11 cellular contexts compared by ENCODE assay signal in genomic region chr3:133944641-133945441, GRCh38. TPM values are rescaled to one million over a fixed set of nuclear protein-coding genes. Genes with fewer than 3 reads are reported as not detected.
DNase-seq lines count a peak whose midpoint lies in the region; ATAC-seq and TF ChIP-seq lines count a peak whose summit lies in the region.
"Had no signal": no experiment of that assay in that cellular context is flagged by ENCODE, and none has a peak within 500 bp of the region (broad histone marks: within the 10 kb centered on the region; RNA-seq: fewer than 3 reads in every experiment).

No MANE protein-coding gene starts in this region.

- H3K4me3 ChIP-seq in adrenal gland (no peak overlapping the region), heart right ventricle (no peak overlapping the region), spleen (no peak overlapping the region), HAP-1 (no peak overlapping the region)

- DNase-seq in HT-29 (ENCODE audit: low spot score) (peak; percentile 38), adrenal gland (peak in 4 of 7 donors; percentile 36 to 67 (median 47)), heart right ventricle (no peak), spleen (peak; percentile 49), HAP-1 (ENCODE audit: low spot score in 2 of 2) (no peak)
- DNase-seq: activated naive CD8-positive, alpha-beta T cell treated with anti-CD3 and anti-CD28 coated beads, Interleukin-2, amount 10 ng/mL, durations not matched to agents 7 days and 5 days; stimulated activated naive B cell treated with anti-CD40 and anti-IgM and Interleukin-4, amounts not matched to agents 10 μg/mL and 1 μg/mL and 100 μg/mL, for 72 hours; SW 1271 had no signal

- peak in 7 of 8 donors; percentile 19 to 78 (median 46) for ATAC-seq in heart right ventricle
- ATAC-seq in HG03280 (IDR thresholded peaks at IDR 0.05; ENCODE audit: unreplicated experiment) = no peak
- no peak for ATAC-seq in GM21367 (IDR thresholded peaks at IDR 0.05; ENCODE audit: unreplicated experiment)
- ATAC-seq in GM21381 (IDR thresholded peaks at IDR 0.05; ENCODE audit: unreplicated experiment) = no peak
- ATAC-seq: stimulated activated naive B cell treated with anti-CD40 and anti-IgM and Interleukin-4, amounts not matched to agents 10 μg/mL and 1 μg/mL and 100 μg/mL, for 72 hours had no signal

- H3K36me3 ChIP-seq in adrenal gland (replicated peaks in 1 of 2) (no peaks in the 10 kb centered on the region), heart right ventricle (no peaks in the 10 kb centered on the region), spleen (peaks cover 0 to 41% (median 0%) of the 10 kb centered on the region in 6 donors), HAP-1 (replicated peaks) (no peaks in the 10 kb centered on the region)

- intact Hi-C loops in adrenal gland (cut with DNase I) = no loop called here
- intact Hi-C loops in heart right ventricle (cut with DNase I) = loop anchor here in 3 of 10 donors (5.0 to 10.0 kb wide), 3 partner anchors 42 to 90 kb away; no protein-coding TSS in a partner anchor
- intact Hi-C loops in spleen (cut with DNase I; ENCODE audit: low total_unique reads) = no loop called here

- TF ChIP-seq CTCF in adrenal gland (IDR thresholded peaks at IDR 0.05) = no peak
- TF ChIP-seq CTCF in heart right ventricle (IDR thresholded peaks at IDR 0.05) = no peak
- no peak for TF ChIP-seq CTCF in spleen (IDR thresholded peaks at IDR 0.05 in 8 of 11, conservative IDR thresholded peaks at IDR 0.05 in 3 of 11)

- WGBS in adrenal gland, 4 donors = 65 to 72% (median 70%) methylated on average over 10 to 13 of the region's 13 CpGs
- 55 to 57% methylated on average over 13 of the region's 13 CpGs for WGBS in heart right ventricle, 2 donors
- 39 to 54% (median 51%) methylated on average over 12 to 13 of the region's 13 CpGs for WGBS in spleen, 5 donors

- peak overlapping the region in 1 of 5 donors; percentile 67 for H3K27ac ChIP-seq in adrenal gland
- peak overlapping the region in 9 of 10 donors; percentile 3 to 83 (median 44) for H3K27ac ChIP-seq in heart right ventricle
- H3K27ac ChIP-seq in spleen = peak overlapping the region in 2 of 8 donors; percentile 13 to 18

- H3K27me3 ChIP-seq in adrenal gland = no peaks in the 10 kb centered on the region
- H3K27me3 ChIP-seq in heart right ventricle = no peaks in the 10 kb centered on the region
- H3K27me3 ChIP-seq in spleen (replicated peaks in 1 of 7) = peaks cover 0 to 8% (median 0%) of the 10 kb centered on the region in 7 donors
- no peaks in the 10 kb centered on the region for H3K27me3 ChIP-seq in HAP-1 (ENCODE audit: low read depth)

- in situ Hi-C loops in HAP-1 (cut with MboI; ENCODE audit: low sequenced_read_pairs) = no loop called here

- H3K4me1 ChIP-seq in adrenal gland (replicated peaks in 1 of 2) (no peaks in the 10 kb centered on the region), heart right ventricle (peaks cover 11 to 75% (median 58%) of the 10 kb centered on the region in 9 donors), spleen (peaks cover 0 to 43% (median 10%) of the 10 kb centered on the region in 6 donors), HAP-1 (no peaks in the 10 kb centered on the region)

- TF ChIP-seq POLR2A in adrenal gland (IDR thresholded peaks at IDR 0.05) (no peak), spleen (IDR thresholded peaks at IDR 0.05) (no peak)

- H3K9me3 ChIP-seq in adrenal gland (replicated peaks in 1 of 3) (no peaks in the 10 kb centered on the region), heart right ventricle (no peaks in the 10 kb centered on the region), spleen (no peaks in the 10 kb centered on the region), HAP-1 (no peaks in the 10 kb centered on the region)

RNA-seq across cellular contexts. Expression of gene RAB6B, which starts 49.2 kb away (rescaled TPM):
- total RNA-seq in HT-29 (2014; rRNA removed; shearing (Covaris generic)) = not detected in 2 replicates
- total RNA-seq in adrenal gland = 10 to 100 TPM in 1 of 8 donors, 1 to 10 TPM in 7; 1.4 to 14.5 (median 4.3) TPM
- polyA plus RNA-seq in adrenal gland = 10 to 100 TPM in 1 of 3 donors, 1 to 10 TPM in 2; 2.7 to 12.9 (median 5.6) TPM
- total RNA-seq in heart right ventricle = 10 to 100 TPM; 39.2 to 73.8 (median 47.4) TPM
- 10 to 100 TPM in 1 of 2 donors, 1 to 10 TPM in 1; 7.0 to 14.2 TPM for polyA plus RNA-seq in heart right ventricle
- total RNA-seq in spleen = 10 to 100 TPM in 2 of 7 donors, 1 to 10 TPM in 5; 6.1 to 20.4 (median 9.7) TPM
- polyA plus RNA-seq in spleen = 1 to 10 TPM; 1.3 to 8.3 (median 6.7) TPM

Comparison
In these comparisons a context has a peak if more than half of its experiments do, and no peak if none do; other contexts are left out.
1. DNase-seq: peak in HT-29 (single experiment), adrenal gland (4 of 7) and spleen (single experiment); none in heart right ventricle (0 of 2) and HAP-1 (0 of 2).
2. ATAC-seq: peak in heart right ventricle (7 of 8); none in HG03280 (single experiment), GM21367 (single experiment) and GM21381 (single experiment).